In genomic region chr5:32953694-32954093, GRCh38 we compare ENCODE assay signal across 25 cellular contexts.
"Had no signal": no experiment of that assay in that cellular context is flagged by ENCODE, and none has a peak within 500 bp of the region (broad histone marks: within the 10 kb centered on the region; RNA-seq: fewer than 3 reads in every experiment).

No MANE protein-coding gene starts in this region.

- H3K27ac Mint-ChIP-seq: activated CD4-positive, alpha-beta T cell treated with anti-CD3 and anti-CD28 coated beads for 36 hours; activated CD8-positive, alpha-beta T cell treated with anti-CD3 and anti-CD28 coated beads for 36 hours; activated naive CD4-positive, alpha-beta T cell treated with anti-CD3 and anti-CD28 coated beads, Interleukin-2, amount 50 U/mL, for 72 hours; activated naive CD8-positive, alpha-beta T cell treated with anti-CD3 and anti-CD28 coated beads, Interleukin-2, amount 50 U/mL, for 24 hours; activated T-helper 1 cell treated with anti-CD3 and anti-CD28 coated beads, Interleukin-12 subunit alpha, Interleukin-12 subunit beta, Interleukin-2, Interleukin-4 antibody, amounts not matched to agents 30 ng/mL and 10 ng/mL and 1 ng/mL, durations not matched to agents 14 hours and 24 hours and 36 hours; T-helper 1 cell treated with Interleukin-12 subunit alpha and Interleukin-12 subunit beta and Interleukin-4 antibody, amounts not matched to agents 30 μg/mL and 1 μg/mL, for 36 hours had no signal

- H3K36me3 Mint-ChIP-seq: activated naive CD4-positive, alpha-beta T cell treated with anti-CD3 and anti-CD28 coated beads, Interleukin-2, amount 50 U/mL, for 72 hours had no signal

- DNase-seq: activated CD4-positive, alpha-beta T cell treated with anti-CD3 and anti-CD28 coated beads for 36 hours; activated CD8-positive, alpha-beta memory T cell treated with anti-CD3 and anti-CD28 coated beads, Interleukin-2, amount 50 U/mL, for 4 hours; activated CD8-positive, alpha-beta T cell treated with anti-CD3 and anti-CD28 coated beads for 36 hours; activated effector memory CD4-positive, alpha-beta T cell treated with Interleukin-2 at 50 U/mL for 16 hours; activated naive CD4-positive, alpha-beta T cell treated with Interleukin-2 at 50 U/mL for 16 hours; activated naive CD8-positive, alpha-beta T cell treated with anti-CD3 and anti-CD28 coated beads, Interleukin-2, amount 50 U/mL, for 24 hours; amniotic stem cell; brain microvascular endothelial cell; KBM-7; NCI-H1105 treated with DMSO at 0.1 percent for 48 hours; NCI-H1436 treated with DMSO at 0.1 percent for 48 hours; NCI-H187; NCI-H2081; NCI-H510A treated with DMSO at 0.1 percent for 48 hours; NCI-H69; NK-92 treated with Interleukin-12 subunit alpha and Interleukin-12 subunit beta, amount 100 ng/mL, for 24 hours; OCI-M1; Right ventricle myocardium superior had no signal

- H3K4me1 Mint-ChIP-seq: activated CD4-positive, alpha-beta T cell treated with anti-CD3 and anti-CD28 coated beads for 36 hours; activated naive CD8-positive, alpha-beta T cell treated with anti-CD3 and anti-CD28 coated beads, Interleukin-2, amount 50 U/mL, for 24 hours had no signal

- H3K27me3 ChIP-seq: brain microvascular endothelial cell, cardiac muscle cell, SJSA1 had no signal

- H3K27ac ChIP-seq: brain microvascular endothelial cell, cardiac muscle cell, RWPE1, SJSA1, VCaP had no signal

- H3K4me1 ChIP-seq: SJSA1 had no signal

- H3K27me3 Mint-ChIP-seq: activated CD4-positive, alpha-beta T cell treated with anti-CD3 and anti-CD28 coated beads for 36 hours; activated CD8-positive, alpha-beta T cell treated with anti-CD3 and anti-CD28 coated beads for 36 hours; activated naive CD8-positive, alpha-beta T cell treated with anti-CD3 and anti-CD28 coated beads, Interleukin-2, amount 50 U/mL, for 24 hours had no signal

- H3K9me3 ChIP-seq: SJSA1 had no signal

- H3K4me3 ChIP-seq: cardiac muscle cell, SJSA1 had no signal

- H3K36me3 ChIP-seq: brain microvascular endothelial cell, cardiac muscle cell, SJSA1 had no signal

- H3K4me3 Mint-ChIP-seq: activated CD4-positive, alpha-beta T cell treated with anti-CD3 and anti-CD28 coated beads for 36 hours; activated CD8-positive, alpha-beta T cell treated with anti-CD3 and anti-CD28 coated beads for 36 hours; activated naive CD8-positive, alpha-beta T cell treated with anti-CD3 and anti-CD28 coated beads, Interleukin-2, amount 50 U/mL, for 24 hours; activated T-helper 1 cell treated with anti-CD3 and anti-CD28 coated beads, Interleukin-12 subunit alpha, Interleukin-12 subunit beta, Interleukin-2, Interleukin-4 antibody, amounts not matched to agents 30 ng/mL and 10 ng/mL and 1 ng/mL, durations not matched to agents 14 hours and 24 hours and 36 hours; T-helper 1 cell treated with Interleukin-12 subunit alpha and Interleukin-12 subunit beta and Interleukin-4 antibody, amounts not matched to agents 30 μg/mL and 1 μg/mL, for 36 hours had no signal
